In genomic region chr16:14018848-14019247, GRCh38 we compare ENCODE assay signal across 1 cellular context.
TF ChIP-seq lines count a peak whose summit lies in the region.

No MANE protein-coding gene starts in this region.

TF ChIP-seq in HCT116, 20 proteins besides CTCF, POLR2A, EP300 and RAD21 (continued from another document):
- TF ChIP-seq REST (IDR thresholded peaks at IDR 0.05; ENCODE audit: low read depth), result no peak
